ENCODE assay signal across 8 cellular contexts in genomic region chr7:107045980-107046379, GRCh38. TPM values are rescaled to one million over a fixed set of nuclear protein-coding genes. Genes with fewer than 3 reads are reported as not detected.
A peak's percentile ranks its signal among the peaks of the same experiment; 100 is the strongest.
DNase-seq lines count a peak whose midpoint lies in the region; ATAC-seq and TF ChIP-seq lines count a peak whose summit lies in the region.

No MANE protein-coding gene starts in this region.

- ATAC-seq in HG03342 (IDR thresholded peaks at IDR 0.05; ENCODE audit: unreplicated experiment), result no peak

- TF ChIP-seq CTCF in Peyer's patch (IDR thresholded peaks at IDR 0.05) (no peak), right atrium auricular region (IDR thresholded peaks at IDR 0.05) (no peak), testis (IDR thresholded peaks at IDR 0.05) (no peak)

- H3K36me3 Mint-ChIP-seq in activated T-cell treated with anti-CD3 and anti-CD28 coated beads, Interleukin-2, amount 50 U/mL, for 24 hours (ENCODE audit: low read depth), result no peaks in the 10 kb centered on the region

- H3K9me3 ChIP-seq in Peyer's patch (no peaks in the 10 kb centered on the region), right atrium auricular region (no peaks in the 10 kb centered on the region), testis (no peaks in the 10 kb centered on the region)

- H3K4me1 Mint-ChIP-seq in activated T-cell treated with anti-CD3 and anti-CD28 coated beads, Interleukin-2, amount 50 U/mL, for 24 hours (ENCODE audit: low read depth), result peaks cover 14% of the 10 kb centered on the region

- H3K4me1 ChIP-seq in Peyer's patch, result peaks cover 0 to 20% (median 2%) of the 10 kb centered on the region in 4 donors
- H3K4me1 ChIP-seq in right atrium auricular region, result peaks cover 0 to 14% of the 10 kb centered on the region in 2 donors
- H3K4me1 ChIP-seq in testis, result peaks cover 24% of the 10 kb centered on the region

- DNase-seq in activated T-cell treated with anti-CD3 and anti-CD28 coated beads, Interleukin-2, amount 50 U/mL, for 24 hours, result no peak
- DNase-seq in activated T-cell treated with anti-CD3 and anti-CD28 coated beads for 4 hours, result no peak
- DNase-seq in Peyer's patch, result no peak
- DNase-seq in right atrium auricular region (ENCODE audit: low spot score), result no peak
- DNase-seq in testis, result no peak
- no peak for DNase-seq in SIG-M5 (lab: John Stamatoyannopoulos, UW)
- DNase-seq in activated CD8-positive, alpha-beta memory T cell treated with anti-CD3 and anti-CD28 coated beads, Interleukin-2, amount 50 U/mL, for 48 hours, result no peak

- no peak overlapping the region for H3K27ac ChIP-seq in Peyer's patch
- no peak overlapping the region for H3K27ac ChIP-seq in right atrium auricular region
- peak overlapping the region; percentile 86 to 92 for H3K27ac ChIP-seq in testis

- H3K27ac Mint-ChIP-seq in activated T-cell treated with anti-CD3 and anti-CD28 coated beads, Interleukin-2, amount 50 U/mL, for 24 hours, result no peak overlapping the region

- intact Hi-C loops in testis (cut with DNase I; ENCODE audit: low total_unique reads), result no loop called here

- H3K4me3 ChIP-seq in Peyer's patch, result peak overlapping the region in 3 of 4 donors; percentile 48 to 77 (median 65)
- peak overlapping the region; percentile 71 to 76 for H3K4me3 ChIP-seq in right atrium auricular region
- peak overlapping the region; percentile 83 to 91 for H3K4me3 ChIP-seq in testis

- 16 to 21% methylated on average over 1 of the region's 1 CpG for WGBS in testis, 2 donors

- no peaks in the 10 kb centered on the region for H3K36me3 ChIP-seq in Peyer's patch
- H3K36me3 ChIP-seq in right atrium auricular region, result no peaks in the 10 kb centered on the region
- no peaks in the 10 kb centered on the region for H3K36me3 ChIP-seq in testis (ENCODE audit: low read depth, missing control alignments)

- peaks cover 44% of the 10 kb centered on the region for H3K27me3 Mint-ChIP-seq in activated T-cell treated with anti-CD3 and anti-CD28 coated beads, Interleukin-2, amount 50 U/mL, for 24 hours

- TF ChIP-seq POLR2A in Peyer's patch (IDR thresholded peaks at IDR 0.05) (no peak), testis (IDR thresholded peaks at IDR 0.05) (no peak)

- H3K9me3 Mint-ChIP-seq in activated T-cell treated with anti-CD3 and anti-CD28 coated beads, Interleukin-2, amount 50 U/mL, for 24 hours, result no peaks in the 10 kb centered on the region

- peak overlapping the region; percentile 29 for H3K4me3 Mint-ChIP-seq in activated T-cell treated with anti-CD3 and anti-CD28 coated beads, Interleukin-2, amount 50 U/mL, for 24 hours

- H3K27me3 ChIP-seq in Peyer's patch (no peaks in the 10 kb centered on the region), right atrium auricular region (no peaks in the 10 kb centered on the region), testis (no peaks in the 10 kb centered on the region)

RNA-seq across cellular contexts. Expression of gene PRKAR2B, which starts 1.5 kb away (rescaled TPM):
- total RNA-seq in Peyer's patch (10 to 100 TPM in 1 of 4 donors, 1 to 10 TPM in 3; 3.0 to 28.1 (median 5.7) TPM), right atrium auricular region (10 to 100 TPM; 30.1 to 30.4 TPM), testis (10 to 100 TPM; 66.3 to 81.8 TPM)
- 51.7 TPM for polyA plus RNA-seq in testis (ENCODE audit: insufficient read depth, low read depth, low replicate concordance)

Comparison
In these comparisons a context has a peak if more than half of its experiments do, and no peak if none do; other contexts are left out.
1. H3K27ac ChIP-seq: peak in testis (2 of 2); none in Peyer's patch (0 of 4) and right atrium auricular region (0 of 2).
2. Peak in every context shown above with its lines, with median percentiles within 50 percentile points of each other: H3K4me3 ChIP-seq.